3 cellular contexts compared by ENCODE assay signal in the genomic region with DNA sequence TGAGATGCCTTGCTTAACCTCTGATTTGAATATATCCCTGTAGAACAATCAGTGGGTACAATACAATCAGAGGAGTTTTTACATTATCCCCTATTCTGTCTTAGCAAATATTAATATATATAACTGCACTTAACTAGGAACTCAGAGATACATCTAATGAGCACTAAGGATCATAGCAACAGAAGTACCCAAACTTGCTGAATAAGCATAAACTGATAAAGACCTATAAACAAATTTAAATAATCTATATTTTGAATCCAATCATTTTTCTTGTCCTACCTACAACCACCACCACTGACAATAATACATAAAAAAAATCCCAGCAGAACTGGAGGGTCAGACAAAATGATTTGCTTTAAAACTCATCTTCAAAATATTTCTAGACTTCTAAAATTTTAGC.
A peak's percentile ranks its signal among the peaks of the same experiment; 100 is the strongest.
TF ChIP-seq lines count a peak whose summit lies in the region.

No MANE protein-coding gene starts in this region.

TF ChIP-seq in A549, 52 proteins besides CTCF, POLR2A, EP300 and RAD21:
- TF ChIP-seq MAFK (IDR thresholded peaks at IDR 0.05; ENCODE audit: partially characterized antibody) (peak; percentile 95), BHLHE40 (IDR thresholded peaks at IDR 0.05; ENCODE audit: low read depth, low read length) (no peak), NFE2L2 (conservative IDR thresholded peaks at IDR 0.05; ENCODE audit: low read length) (no peak), NPAS2 (CRISPR knock-in tag; IDR thresholded peaks at IDR 0.05; ENCODE audit: borderline replicate concordance) (no peak), HDAC2 (IDR thresholded peaks at IDR 0.05) (no peak)

TF ChIP-seq in IMR-90, 13 proteins besides CTCF, POLR2A, EP300 and RAD21:
- TF ChIP-seq MAZ (IDR thresholded peaks at IDR 0.05; ENCODE audit: borderline replicate concordance, low read depth, low read length) (no peak), CEBPB (IDR thresholded peaks at IDR 0.05; ENCODE audit: low read depth, low read length) (no peak), MAFK (IDR thresholded peaks at IDR 0.05; ENCODE audit: low read depth, low read length) (peak; percentile 97), CHD1 (IDR thresholded peaks at IDR 0.05; ENCODE audit: low read depth, low read length) (no peak)

TF ChIP-seq in H1, 55 proteins besides CTCF, POLR2A, EP300 and RAD21:
- no peak for TF ChIP-seq SAP30 (IDR thresholded peaks at IDR 0.05; ENCODE audit: insufficient read depth, insufficient replicate concordance, low read length)
- peak; percentile 74 for TF ChIP-seq MAFK (IDR thresholded peaks at IDR 0.05; ENCODE audit: low read depth, low read length)
